10 cellular contexts compared by ENCODE assay signal in the genomic region with DNA sequence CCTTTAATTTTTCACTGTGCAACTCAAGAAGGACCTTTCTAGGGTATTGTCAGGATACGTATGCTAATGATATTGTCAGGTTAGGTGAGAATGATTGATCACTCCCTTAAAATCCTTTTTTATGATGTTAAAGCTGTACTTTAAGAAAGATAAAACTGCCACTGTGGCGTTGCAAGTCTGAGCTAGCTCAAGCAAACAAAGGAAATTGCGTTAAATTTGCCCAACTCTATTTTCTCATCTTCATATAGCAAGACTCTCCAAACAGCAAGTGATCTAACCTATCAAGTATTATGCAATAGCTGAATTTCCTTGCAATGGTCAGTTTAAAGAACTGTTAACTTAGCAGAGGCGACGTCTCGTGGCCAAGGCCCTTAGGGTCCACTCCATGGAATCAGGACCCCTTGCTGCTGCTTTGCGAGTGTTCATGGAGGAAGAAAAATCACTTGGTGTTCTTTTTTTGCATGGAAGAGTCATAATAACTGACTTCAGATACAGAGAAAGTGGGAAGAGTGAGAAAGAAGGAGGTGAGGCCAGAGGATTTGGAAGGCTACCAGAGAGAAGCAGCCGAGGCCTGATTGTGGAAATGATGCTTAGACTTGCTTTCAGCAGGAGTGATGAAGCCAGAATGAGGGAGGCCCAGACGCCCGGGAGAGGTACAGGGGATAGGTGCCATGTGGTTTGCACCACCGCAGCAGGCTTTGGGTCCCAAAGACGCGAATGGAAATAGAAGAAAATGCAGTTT. TPM values are rescaled to one million over a fixed set of nuclear protein-coding genes. Genes with fewer than 3 reads are reported as not detected.
DNase-seq lines count a peak whose midpoint lies in the region; ATAC-seq lines count a peak whose summit lies in the region.
"Had no signal": no experiment of that assay in that cellular context is flagged by ENCODE, and none has a peak within 500 bp of the region (broad histone marks: within the 10 kb centered on the region; RNA-seq: fewer than 3 reads in every experiment).

No MANE protein-coding gene starts in this region.

- DNase-seq in CD1c-positive myeloid dendritic cell (ENCODE audit: extremely low spot score): peak; percentile 70
- DNase-seq in H7: peak; percentile 32
- DNase-seq in activated CD4-positive, alpha-beta memory T cell treated with anti-CD3 and anti-CD28 coated beads, Interleukin-2, amount 10 ng/mL, durations not matched to agents 7 days and 5 days: no peak
- peak; percentile 63 for DNase-seq in iris pigment epithelial cell (ENCODE audit: low read depth)
- no peak for DNase-seq in NCI-H146 (lab: John Stamatoyannopoulos, UW)
- DNase-seq in NCI-H2107 (lab: John Stamatoyannopoulos, UW): no peak
- DNase-seq: KBM-7 had no signal

- H3K36me3 ChIP-seq in H7 (replicated peaks; ENCODE audit: control insufficient read depth, insufficient read depth, low read length): no peaks in the 10 kb centered on the region
- H3K36me3 ChIP-seq: right atrium auricular region had no signal

- peak overlapping the region; percentile 88 for H3K4me3 Mint-ChIP-seq in activated CD4-positive, alpha-beta memory T cell treated with anti-CD3 and anti-CD28 coated beads, Interleukin-2, amount 10 ng/mL, durations not matched to agents 7 days and 5 days

- CTCF ChIA-PET in activated CD4-positive, alpha-beta memory T cell treated with anti-CD3 and anti-CD28 coated beads, Interleukin-2, amount 10 ng/mL, durations not matched to agents 7 days and 5 days (lab: Charles Lee): no interaction called here

- no peaks in the 10 kb centered on the region for H3K27me3 Mint-ChIP-seq in activated CD4-positive, alpha-beta memory T cell treated with anti-CD3 and anti-CD28 coated beads, Interleukin-2, amount 10 ng/mL, durations not matched to agents 7 days and 5 days

- peaks cover 9% of the 10 kb centered on the region for H3K27me3 ChIP-seq in H7 (ENCODE audit: control insufficient read depth, insufficient read depth, low read length)
- H3K27me3 ChIP-seq: right atrium auricular region had no signal

- peaks cover 28% of the 10 kb centered on the region for H3K36me3 Mint-ChIP-seq in activated CD4-positive, alpha-beta memory T cell treated with anti-CD3 and anti-CD28 coated beads, Interleukin-2, amount 10 ng/mL, durations not matched to agents 7 days and 5 days (ENCODE audit: low read depth)

- peaks cover 50% of the 10 kb centered on the region for H3K4me1 Mint-ChIP-seq in activated CD4-positive, alpha-beta memory T cell treated with anti-CD3 and anti-CD28 coated beads, Interleukin-2, amount 10 ng/mL, durations not matched to agents 7 days and 5 days

- H3K4me3 ChIP-seq in H7 (ENCODE audit: insufficient read depth, low read depth, low read length): no peak overlapping the region
- H3K4me3 ChIP-seq: right atrium auricular region had no signal

- POLR2A ChIA-PET in activated CD4-positive, alpha-beta memory T cell treated with anti-CD3 and anti-CD28 coated beads, Interleukin-2, amount 10 ng/mL, durations not matched to agents 7 days and 5 days (lab: Charles Lee): no interaction called here

- H3K9me3 Mint-ChIP-seq in activated CD4-positive, alpha-beta memory T cell treated with anti-CD3 and anti-CD28 coated beads, Interleukin-2, amount 10 ng/mL, durations not matched to agents 7 days and 5 days: no peaks in the 10 kb centered on the region

- H3K27ac Mint-ChIP-seq in activated CD4-positive, alpha-beta memory T cell treated with anti-CD3 and anti-CD28 coated beads, Interleukin-2, amount 10 ng/mL, durations not matched to agents 7 days and 5 days: peak overlapping the region; percentile 47

- ATAC-seq in GM18868 (IDR thresholded peaks at IDR 0.05; ENCODE audit: unreplicated experiment) (no peak), GM21619 (IDR thresholded peaks at IDR 0.05; ENCODE audit: unreplicated experiment) (no peak)

RNA-seq across cellular contexts. Expression of a gene that starts 2.5 kb away (rescaled TPM):
- 5.5 and 11.5 TPM in 2 replicates for total RNA-seq in H7 (2014; rRNA removed; shearing (Covaris generic))
- 10 to 100 TPM; 37.4 to 38.9 TPM for total RNA-seq in activated CD4-positive, alpha-beta memory T cell treated with anti-CD3 and anti-CD28 coated beads, Interleukin-2, amount 10 ng/mL, durations not matched to agents 7 days and 5 days

Comparison
In these comparisons a context has a peak if more than half of its experiments do, and no peak if none do; other contexts are left out.
1. DNase-seq: peak in CD1c-positive myeloid dendritic cell (single experiment), H7 (single experiment) and iris pigment epithelial cell (single experiment); none in activated CD4-positive, alpha-beta memory T cell treated with anti-CD3 and anti-CD28 coated beads, Interleukin-2, amount 10 ng/mL, durations not matched to agents 7 days and 5 days (single experiment), NCI-H146 (single experiment) and NCI-H2107 (single experiment).